In genomic region chr12:104682790-104683279, GRCh38 we compare ENCODE assay signal across 9 cellular contexts.
DNase-seq lines count a peak whose midpoint lies in the region; ATAC-seq, FAIRE-seq and TF ChIP-seq lines count a peak whose summit lies in the region.
"Had no signal": no experiment of that assay in that cellular context is flagged by ENCODE, and none has a peak within 500 bp of the region (broad histone marks: within the 10 kb centered on the region; RNA-seq: fewer than 3 reads in every experiment).

No MANE protein-coding gene starts in this region.

- TF ChIP-seq EP300 in K562 (IDR thresholded peaks at IDR 0.05; ENCODE audit: low read length): no peak

- TF ChIP-seq POLR2A in K562 (conservative IDR thresholded peaks at IDR 0.05): no peak

- POLR2A ChIA-PET in K562 (lab: Yijun Ruan, JAX): no interaction called here

- 60% methylated on average over 5 of the region's 7 CpGs for WGBS in K562 (ENCODE audit: insufficient coverage, low coverage, missing lambda C conversion rate)
- 80 to 88% methylated on average over 7 of the region's 7 CpGs for WGBS in GM23248 (ENCODE audit: low coverage in 1 of 2, low lambda C conversion rate in 2 of 2, missing lambda C conversion rate in 2 of 2), 2 experiments

- H3K4me3 ChIP-seq in BLaER1 treated with 17β-estradiol and CSF1 and Interleukin-3, amounts not matched to agents 10 nM and 100 nM: peak overlapping the region in 8 of 10 experiments; percentile 13 to 49 (median 38); a peak in 12 of 20 replicates
- no peak overlapping the region for H3K4me3 ChIP-seq in K562
- H3K4me3 ChIP-seq in GM23248: no peak overlapping the region

- ATAC-seq in HG02610 (IDR thresholded peaks at IDR 0.05; ENCODE audit: unreplicated experiment) (peak; percentile 66), K562 (peak; percentile 48; the same call in 1 of the 3 replicates), SK-N-SH treated with all-trans-retinoic acid at 6 μM for 48 hours (no peak)

- H3K4me2 ChIP-seq in BLaER1 treated with 17β-estradiol and CSF1 and Interleukin-3, amounts not matched to agents 10 nM and 100 nM: peak overlapping the region; percentile 76 to 95 (median 87)
- H3K4me2 ChIP-seq in K562 (ENCODE audit: insufficient read depth, low read length) (no peak overlapping the region), GM23248 (ENCODE audit: unreplicated experiment) (no peak overlapping the region)

- no peak for TF ChIP-seq CTCF in K562 (IDR thresholded peaks at IDR 0.05 in 2 of 3, conservative IDR thresholded peaks at IDR 0.05 in 1 of 3; ENCODE audit: insufficient read depth in 2 of 3, low read depth in 1 of 3, low read length in 3 of 3)

- CTCF ChIA-PET in K562 (lab: Yijun Ruan, JAX; ENCODE audit: low intra/inter-chr PET ratio): no interaction called here

- no TSS peak for BruUV-seq in K562 (replicated peaks; lab: Mats Ljungman, UMichigan)

- 0 out of 2 replicates have a peak, but pooled peaks cover 12% of the 10 kb centered on the region for H3F3A ChIP-seq in GM23248 (ENCODE audit: insufficient read depth)

- peak overlapping the region; percentile 45 to 75 (median 69); a peak in 20 of 22 replicates for H3K9ac ChIP-seq in BLaER1 treated with 17β-estradiol and CSF1 and Interleukin-3, amounts not matched to agents 10 nM and 100 nM
- H3K9ac ChIP-seq in K562 (ENCODE audit: insufficient read depth in 1 of 2, low read depth in 2 of 2, low read length in 2 of 2) (peak overlapping the region in 1 of 2 experiments; percentile 20; a peak in 1 of 4 replicates), GM23248 (no peak overlapping the region)

- H3K79me2 ChIP-seq in K562 (ENCODE audit: control insufficient read depth, insufficient read depth, low read length) (peaks cover 9% of the 10 kb centered on the region; the same call in 2 of the 3 replicates), GM23248 (ENCODE audit: insufficient read depth) (no peaks in the 10 kb centered on the region)

- H3K9me3 ChIP-seq in BLaER1 treated with 17β-estradiol and CSF1 and Interleukin-3, amounts not matched to agents 10 nM and 100 nM (replicated peaks in 1 of 11): peaks cover 0 to 7% (median 0%) of the 10 kb centered on the region in 11 experiments; a peak in 2 of 22 replicates
- H3K9me3 ChIP-seq in K562 (replicated peaks; ENCODE audit: control insufficient read depth, insufficient read depth, low read depth, low read length) (no peaks in the 10 kb centered on the region), GM23248 (ENCODE audit: low read depth) (no peaks in the 10 kb centered on the region)

- peaks cover 0 to 17% (median 0%) of the 10 kb centered on the region in 11 experiments; a peak in 2 of 22 replicates for H3K36me3 ChIP-seq in BLaER1 treated with 17β-estradiol and CSF1 and Interleukin-3, amounts not matched to agents 10 nM and 100 nM
- H3K36me3 ChIP-seq in K562 (ENCODE audit: control insufficient read depth, insufficient read depth, low read length) (no peaks in the 10 kb centered on the region), GM23248 (ENCODE audit: low read depth) (no peaks in the 10 kb centered on the region)

- H3K9me1 ChIP-seq in K562 (ENCODE audit: control insufficient read depth, insufficient read depth, low read length): no peaks in the 10 kb centered on the region

- intact Hi-C loops in K562 (cut with micrococcal nuclease): no loop called here

- no peak for TF ChIP-seq RAD21 in K562 (CRISPR knock-in tag; conservative IDR thresholded peaks at IDR 0.05 in 1 of 2, IDR thresholded peaks at IDR 0.05 in 1 of 2)

- in situ Hi-C loops in K562 (cut with MboI): no loop called here
- in situ Hi-C loops in GM23248 (cut with MboI): no loop called here

- FAIRE-seq in K562 (lab: Jason Lieb, UNC): no peak

- H3K4me1 ChIP-seq in BLaER1 treated with 17β-estradiol and CSF1 and Interleukin-3, amounts not matched to agents 10 nM and 100 nM: peaks cover 85 to 100% (median 99%) of the 10 kb centered on the region in 10 experiments
- no peaks in the 10 kb centered on the region; a peak in 1 of 5 replicates for H3K4me1 ChIP-seq in K562 (replicated peaks in 1 of 2; ENCODE audit: control insufficient read depth in 2 of 2, insufficient read depth in 2 of 2, low read length in 2 of 2)
- peaks cover 9% of the 10 kb centered on the region for H3K4me1 ChIP-seq in GM23248 (ENCODE audit: insufficient read depth)

- DNase-seq in T-helper 1 cell: peak; percentile 35 to 93 (median 62)
- no peak for DNase-seq in K562 (ENCODE audit: extremely low read depth in 1 of 4, low spot score in 3 of 4)
- DNase-seq in stimulated activated CD8-positive, alpha-beta memory T cell treated with anti-CD3 and anti-CD28 coated beads, Interleukin-2, amount 100 ng/mL, for 48 hours (ENCODE audit: low read depth in 2 of 2): peak; percentile 47 to 56
- no peak for DNase-seq in NCI-H2171 treated with DMSO at 0.1 percent for 48 hours (lab: John Stamatoyannopoulos, UW)
- DNase-seq in GM23248: no peak

- no peak overlapping the region for H2AFZ ChIP-seq in K562 (ENCODE audit: low read depth, low read length)
- no peak overlapping the region for H2AFZ ChIP-seq in GM23248

- H3K9me2 ChIP-seq in GM23248 (ENCODE audit: insufficient read depth): no peaks in the 10 kb centered on the region

- peaks cover 0 to 46% (median 0%) of the 10 kb centered on the region in 11 experiments; a peak in 6 of 22 replicates for H4K20me1 ChIP-seq in BLaER1 treated with 17β-estradiol and CSF1 and Interleukin-3, amounts not matched to agents 10 nM and 100 nM
- H4K20me1 ChIP-seq in K562 (replicated peaks; ENCODE audit: control insufficient read depth, insufficient read depth, low read length): peaks cover 5% of the 10 kb centered on the region
- H4K20me1 ChIP-seq in GM23248 (ENCODE audit: insufficient read depth): no peaks in the 10 kb centered on the region

- peak overlapping the region; percentile 8 to 96 (median 91); a peak in 20 of 22 replicates for H3K27ac ChIP-seq in BLaER1 treated with 17β-estradiol and CSF1 and Interleukin-3, amounts not matched to agents 10 nM and 100 nM
- H3K27ac ChIP-seq in K562 (ENCODE audit: extremely low read depth, low read depth, low read length): no peak overlapping the region
- no peak overlapping the region for H3K27ac ChIP-seq in GM23248
- H3K27ac ChIP-seq: VCaP had no signal

- H3K27me3 ChIP-seq in BLaER1 treated with 17β-estradiol and CSF1 and Interleukin-3, amounts not matched to agents 10 nM and 100 nM: no peaks in the 10 kb centered on the region
- H3K27me3 ChIP-seq in K562 (ENCODE audit: control insufficient read depth in 2 of 2, insufficient read depth in 2 of 2, low read length in 2 of 2) (no peaks in the 10 kb centered on the region), GM23248 (replicated peaks; ENCODE audit: insufficient read depth) (no peaks in the 10 kb centered on the region)

TF ChIP-seq in K562, 482 proteins besides CTCF, POLR2A, EP300 and RAD21 (continues in another document):
- no peak for TF ChIP-seq TAF1 (IDR thresholded peaks at IDR 0.05; ENCODE audit: control insufficient read depth, extremely low read depth, insufficient read depth, low read length, severe bottlenecking)
- no peak for TF ChIP-seq RFX5 (IDR thresholded peaks at IDR 0.05; ENCODE audit: low read depth, low read length)
- TF ChIP-seq MIER1 (IDR thresholded peaks at IDR 0.05; ENCODE audit: low read depth): no peak
- TF ChIP-seq ETS2 (tag; IDR thresholded peaks at IDR 0.05; ENCODE audit: borderline replicate concordance, poor library complexity, severe bottlenecking): no peak
- TF ChIP-seq ZNF217 (CRISPR knock-in tag; IDR thresholded peaks at IDR 0.05): no peak
- TF ChIP-seq MAFK (IDR thresholded peaks at IDR 0.05; ENCODE audit: low read length): no peak

TF ChIP-seq in SK-N-SH treated with all-trans-retinoic acid at 6 μM for 48 hours, 23 proteins besides CTCF, POLR2A, EP300 and RAD21 (continues in another document):
- TF ChIP-seq RARB (CRISPR knock-in tag; IDR thresholded peaks at IDR 0.05): no peak
- TF ChIP-seq OSR1 (CRISPR knock-in tag; IDR thresholded peaks at IDR 0.05): no peak
- TF ChIP-seq ISL1 (CRISPR knock-in tag; IDR thresholded peaks at IDR 0.05): no peak
- no peak for TF ChIP-seq ZFP3 (CRISPR knock-in tag; IDR thresholded peaks at IDR 0.05)
- TF ChIP-seq ARNTL (CRISPR knock-in tag; IDR thresholded peaks at IDR 0.05; ENCODE audit: borderline replicate concordance, low read depth): no peak
- TF ChIP-seq CREB5 (CRISPR knock-in tag; IDR thresholded peaks at IDR 0.05; ENCODE audit: low read depth): no peak
- TF ChIP-seq GLIS3 (CRISPR knock-in tag; IDR thresholded peaks at IDR 0.05): no peak
- TF ChIP-seq ZFP30 (CRISPR knock-in tag; IDR thresholded peaks at IDR 0.05): no peak
- TF ChIP-seq ZNF8 (CRISPR knock-in tag; IDR thresholded peaks at IDR 0.05): no peak
- no peak for TF ChIP-seq BACH2 (CRISPR knock-in tag; IDR thresholded peaks at IDR 0.05; ENCODE audit: borderline replicate concordance)
- no peak for TF ChIP-seq POU6F1 (CRISPR knock-in tag; IDR thresholded peaks at IDR 0.05; ENCODE audit: borderline replicate concordance, low read depth)
- no peak for TF ChIP-seq TOX (CRISPR knock-in tag; IDR thresholded peaks at IDR 0.05; ENCODE audit: borderline replicate concordance)

Comparison
In these comparisons a context has a peak if more than half of its experiments do, and no peak if none do; other contexts are left out.
1. H3K27ac ChIP-seq: peak in BLaER1 treated with 17β-estradiol and CSF1 and Interleukin-3, amounts not matched to agents 10 nM and 100 nM (11 of 11); none in K562 (single experiment) and GM23248 (single experiment).
2. H3K4me2 ChIP-seq: peak in BLaER1 treated with 17β-estradiol and CSF1 and Interleukin-3, amounts not matched to agents 10 nM and 100 nM (11 of 11); none in K562 (single experiment) and GM23248 (single experiment).
3. H3K4me3 ChIP-seq: peak in BLaER1 treated with 17β-estradiol and CSF1 and Interleukin-3, amounts not matched to agents 10 nM and 100 nM (8 of 10); none in K562 (single experiment) and GM23248 (single experiment).
4. DNase-seq: peak in T-helper 1 cell (5 of 5) and stimulated activated CD8-positive, alpha-beta memory T cell treated with anti-CD3 and anti-CD28 coated beads, Interleukin-2, amount 100 ng/mL, for 48 hours (2 of 2); none in K562 (0 of 4), NCI-H2171 treated with DMSO at 0.1 percent for 48 hours (single experiment) and GM23248 (single experiment).